Comparison of ENCODE assay signal across 9 cellular contexts in genomic region chr11:10488581-10489443, GRCh38. TPM values are rescaled to one million over a fixed set of nuclear protein-coding genes. Genes with fewer than 3 reads are reported as not detected.
DNase-seq lines count a peak whose midpoint lies in the region; ATAC-seq and TF ChIP-seq lines count a peak whose summit lies in the region.
"Had no signal": no experiment of that assay in that cellular context is flagged by ENCODE, and none has a peak within 500 bp of the region (broad histone marks: within the 10 kb centered on the region; RNA-seq: fewer than 3 reads in every experiment).

No MANE protein-coding gene starts in this region.

- no peaks in the 10 kb centered on the region for H3K9me3 Mint-ChIP-seq in activated naive CD4-positive, alpha-beta T cell treated with anti-CD3 and anti-CD28 coated beads, Interleukin-2, amount 10 ng/mL, durations not matched to agents 7 days and 5 days

- peak; percentile 47 for ATAC-seq in HG03565 (IDR thresholded peaks at IDR 0.05; ENCODE audit: unreplicated experiment)
- ATAC-seq in heart left ventricle: no peak

- CTCF ChIA-PET in activated naive CD4-positive, alpha-beta T cell treated with anti-CD3 and anti-CD28 coated beads, Interleukin-2, amount 10 ng/mL, durations not matched to agents 7 days and 5 days (lab: Charles Lee): interaction anchor here (1.2 to 1.5 kb wide), 3 partner anchors 9 to 52 kb away, joined by 3 to 5 read pairs (median 5); partner anchors contain the start of gene RNF141

- H3K27ac Mint-ChIP-seq in activated naive CD4-positive, alpha-beta T cell treated with anti-CD3 and anti-CD28 coated beads, Interleukin-2, amount 10 ng/mL, durations not matched to agents 7 days and 5 days: peak overlapping the region; percentile 2

- no peak for TF ChIP-seq CTCF in esophagus squamous epithelium (IDR thresholded peaks at IDR 0.05)
- no peak for TF ChIP-seq CTCF in vagina (IDR thresholded peaks at IDR 0.05)
- no peak for TF ChIP-seq CTCF in heart left ventricle (IDR thresholded peaks at IDR 0.05)

- H3K36me3 Mint-ChIP-seq in activated naive CD4-positive, alpha-beta T cell treated with anti-CD3 and anti-CD28 coated beads, Interleukin-2, amount 10 ng/mL, durations not matched to agents 7 days and 5 days: peaks cover 49% of the 10 kb centered on the region

- H3K4me1 Mint-ChIP-seq in activated naive CD4-positive, alpha-beta T cell treated with anti-CD3 and anti-CD28 coated beads, Interleukin-2, amount 10 ng/mL, durations not matched to agents 7 days and 5 days: peaks cover 11% of the 10 kb centered on the region

- H3K27me3 Mint-ChIP-seq in activated naive CD4-positive, alpha-beta T cell treated with anti-CD3 and anti-CD28 coated beads, Interleukin-2, amount 10 ng/mL, durations not matched to agents 7 days and 5 days: no peaks in the 10 kb centered on the region

- H3K36me3 ChIP-seq in esophagus squamous epithelium (peaks cover 0 to 56% (median 0%) of the 10 kb centered on the region in 3 donors), vagina (no peaks in the 10 kb centered on the region), heart left ventricle (peaks cover 0 to 63% (median 0%) of the 10 kb centered on the region in 9 donors)

- no peak overlapping the region for H3K4me3 Mint-ChIP-seq in activated naive CD4-positive, alpha-beta T cell treated with anti-CD3 and anti-CD28 coated beads, Interleukin-2, amount 10 ng/mL, durations not matched to agents 7 days and 5 days

- WGBS in esophagus squamous epithelium, 2 donors: 61 to 72% methylated on average over 3 to 4 of the region's 11 CpGs
- 96 to 99% (median 96%) methylated on average over 11 of the region's 11 CpGs for WGBS in heart left ventricle, 4 donors

- H3K27ac ChIP-seq in esophagus squamous epithelium (peak overlapping the region; percentile 89 to 93 (median 89)), vagina (peak overlapping the region; percentile 80), heart left ventricle (no peak overlapping the region)
- H3K27ac ChIP-seq: BLaER1 had no signal

- TF ChIP-seq POLR2A in esophagus squamous epithelium (IDR thresholded peaks at IDR 0.05): peak in 2 of 4 donors; percentile 5 to 27
- TF ChIP-seq POLR2A in vagina (IDR thresholded peaks at IDR 0.05): no peak
- no peak for TF ChIP-seq POLR2A in heart left ventricle (IDR thresholded peaks at IDR 0.05)

- H3K27me3 ChIP-seq in esophagus squamous epithelium (no peaks in the 10 kb centered on the region), vagina (no peaks in the 10 kb centered on the region), heart left ventricle (no peaks in the 10 kb centered on the region)
- H3K27me3 ChIP-seq: BLaER1 had no signal

- H3K4me3 ChIP-seq in esophagus squamous epithelium: no peak overlapping the region
- H3K4me3 ChIP-seq in vagina: no peak overlapping the region
- no peak overlapping the region for H3K4me3 ChIP-seq in heart left ventricle
- H3K4me3 ChIP-seq: BLaER1 had no signal

- intact Hi-C loops in esophagus squamous epithelium (cut with DNase I) (loop anchor here (10.0 kb wide), 1 partner anchor 74 kb away; no protein-coding TSS in a partner anchor), vagina (cut with DNase I) (no loop called here), heart left ventricle (cut with DNase I) (no loop called here)

- no peaks in the 10 kb centered on the region for H3K9me3 ChIP-seq in esophagus squamous epithelium
- no peaks in the 10 kb centered on the region for H3K9me3 ChIP-seq in vagina
- no peaks in the 10 kb centered on the region for H3K9me3 ChIP-seq in heart left ventricle
- H3K9me3 ChIP-seq: BLaER1 had no signal

- H3K4me1 ChIP-seq in esophagus squamous epithelium (peaks cover 17 to 45% (median 23%) of the 10 kb centered on the region in 3 donors), vagina (peaks cover 21% of the 10 kb centered on the region), heart left ventricle (peaks cover 0 to 20% (median 6%) of the 10 kb centered on the region in 12 donors)
- H3K4me1 ChIP-seq: BLaER1 had no signal

- DNase-seq in activated naive CD4-positive, alpha-beta T cell treated with anti-CD3 and anti-CD28 coated beads, Interleukin-2, amount 10 ng/mL, durations not matched to agents 7 days and 5 days: no peak
- no peak for DNase-seq in activated naive CD4-positive, alpha-beta T cell treated with Interleukin-2 at 50 U/mL for 16 hours
- peak; percentile 17 for DNase-seq in esophagus squamous epithelium (lab: John Stamatoyannopoulos, UW)
- peak; percentile 94 to 97 for DNase-seq in vagina (ENCODE audit: extremely low spot score in 2 of 2)
- no peak for DNase-seq in COR-L47 (lab: John Stamatoyannopoulos, UW)
- no peak for DNase-seq in NCI-H526 (lab: John Stamatoyannopoulos, UW)
- DNase-seq in heart left ventricle: no peak

RNA-seq across cellular contexts. Expression of gene AMPD3, which starts 33.7 kb away (rescaled TPM):
- 10 to 100 TPM in 2 of 4 donors, 1 to 10 TPM in 2; 8.7 to 15.2 (median 9.8) TPM for total RNA-seq in esophagus squamous epithelium
- 20.1 TPM for total RNA-seq in vagina
- total RNA-seq in heart left ventricle: 10 to 100 TPM in 1 of 9 donors, 1 to 10 TPM in 8; 2.3 to 16.8 (median 3.0) TPM
- 1 to 10 TPM; 1.0 to 1.1 TPM for polyA plus RNA-seq in heart left ventricle

RNA-seq across cellular contexts. Expression of gene RNF141, which starts 52.2 kb away (rescaled TPM):
- total RNA-seq in esophagus squamous epithelium: 10 to 100 TPM; 51.7 to 88.4 (median 56.9) TPM
- total RNA-seq in vagina: 19.2 TPM
- total RNA-seq in heart left ventricle: 10 to 100 TPM; 18.8 to 42.8 (median 36.5) TPM
- 10 to 100 TPM in 1 of 2 donors, 1 to 10 TPM in 1; 7.8 to 11.6 TPM for polyA plus RNA-seq in heart left ventricle

Comparison
In these comparisons a context has a peak if more than half of its experiments do, and no peak if none do; other contexts are left out.
1. DNase-seq: peak in esophagus squamous epithelium (single experiment) and vagina (2 of 2); none in activated naive CD4-positive, alpha-beta T cell treated with anti-CD3 and anti-CD28 coated beads, Interleukin-2, amount 10 ng/mL, durations not matched to agents 7 days and 5 days (single experiment), activated naive CD4-positive, alpha-beta T cell treated with Interleukin-2 at 50 U/mL for 16 hours (single experiment), COR-L47 (single experiment), NCI-H526 (0 of 2) and heart left ventricle (0 of 5).
2. H3K27ac ChIP-seq: peak in esophagus squamous epithelium (4 of 4) and vagina (single experiment); none in heart left ventricle (0 of 12).